Comparison of ENCODE assay signal across 20 cellular contexts in the genomic region with DNA sequence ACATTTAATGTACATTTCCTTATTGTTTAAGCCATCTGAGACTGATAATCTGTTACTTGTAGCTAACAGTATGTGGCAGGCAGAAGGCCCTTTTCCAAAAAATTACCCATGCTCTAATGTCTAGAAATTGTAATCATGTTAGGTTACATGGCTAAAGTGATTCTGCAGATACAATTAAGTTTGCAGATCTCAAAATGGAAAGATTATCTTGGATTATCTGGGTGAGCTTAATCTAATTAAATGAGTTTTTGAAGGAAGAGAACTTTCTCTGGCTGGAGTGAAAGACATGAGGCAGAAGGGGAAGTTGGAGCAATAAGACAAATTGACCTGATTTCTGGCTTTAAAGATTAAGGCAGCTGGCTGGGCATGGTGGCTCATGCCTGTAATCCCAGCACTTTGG.
DNase-seq lines count a peak whose midpoint lies in the region; ATAC-seq, FAIRE-seq and TF ChIP-seq lines count a peak whose summit lies in the region.
"Had no signal": no experiment of that assay in that cellular context is flagged by ENCODE, and none has a peak within 500 bp of the region (broad histone marks: within the 10 kb centered on the region; RNA-seq: fewer than 3 reads in every experiment).

No MANE protein-coding gene starts in this region.

- H4K20me1 ChIP-seq in HepG2 (ENCODE audit: insufficient read depth, low read length) = no peaks in the 10 kb centered on the region

- DNase-seq in activated CD4-positive, alpha-beta T cell treated with anti-CD3 and anti-CD28 coated beads for 36 hours = no peak
- DNase-seq in activated CD4-positive, alpha-beta T cell treated with anti-CD3 and anti-CD28 coated beads, Interleukin-2, amount 50 U/mL, for 4 hours = no peak
- no peak for DNase-seq in RWPE2 (ENCODE audit: low spot score)
- no peak for DNase-seq in chondrocyte (ENCODE audit: low spot score)
- DNase-seq in stomach = no peak
- DNase-seq in left cardiac atrium = no peak
- no peak for DNase-seq in HepG2 (ENCODE audit: low spot score)
- DNase-seq in NCI-H2029 (lab: John Stamatoyannopoulos, UW) = no peak
- DNase-seq: activated gamma-delta T cell, cerebellar nuclear complex, DMS 273 treated with DMSO at 0.1 percent for 48 hours, heart left ventricle, left colon, NCI-H187 treated with DMSO at 0.1 percent for 48 hours, NCI-H526 treated with DMSO at 0.1 percent for 48 hours, Right ventricle myocardium superior had no signal

- ATAC-seq in activated CD4-positive, alpha-beta T cell treated with anti-CD3 and anti-CD28 coated beads for 36 hours = no peak
- ATAC-seq in RWPE2 (ENCODE audit: low read depth) (no peak), left cardiac atrium (no peak), HepG2 (no peak)
- ATAC-seq: left colon, sciatic nerve had no signal

- H3K9ac ChIP-seq in HepG2 (ENCODE audit: insufficient read depth, low read depth, low read length) = no peak overlapping the region

- BruUV-seq in HepG2 (replicated peaks; lab: Mats Ljungman, UMichigan) = no TSS peak

- peaks cover 30% of the 10 kb centered on the region for H3K36me3 Mint-ChIP-seq in activated CD4-positive, alpha-beta T cell treated with anti-CD3 and anti-CD28 coated beads for 36 hours (ENCODE audit: low read depth)
- peaks cover 17% of the 10 kb centered on the region for H3K36me3 Mint-ChIP-seq in chondrocyte (ENCODE audit: low read depth)

- FAIRE-seq in HepG2 (lab: Jason Lieb, UNC) = no peak
- FAIRE-seq: A549 had no signal

- H3K4me1 ChIP-seq in RWPE2 (ENCODE audit: insufficient read depth, poor library complexity, severe bottlenecking) = peaks cover 36% of the 10 kb centered on the region
- H3K4me1 ChIP-seq in stomach = peaks cover 0 to 7% (median 0%) of the 10 kb centered on the region in 4 donors
- H3K4me1 ChIP-seq in HepG2 (ENCODE audit: insufficient read depth, low read length) = no peaks in the 10 kb centered on the region

- TF ChIP-seq RAD21 in HepG2 (CRISPR knock-in tag; IDR thresholded peaks at IDR 0.05) = no peak

- H3K4me3 Mint-ChIP-seq in activated CD4-positive, alpha-beta T cell treated with anti-CD3 and anti-CD28 coated beads for 36 hours = no peak overlapping the region
- H3K4me3 Mint-ChIP-seq in chondrocyte (ENCODE audit: unreplicated experiment) = no peak overlapping the region
- H3K4me3 Mint-ChIP-seq: IgD-negative memory B cell had no signal

- CTCF ChIA-PET in activated CD4-positive, alpha-beta T cell treated with anti-CD3 and anti-CD28 coated beads for 36 hours (lab: Charles Lee) = interaction anchor here (1.0 to 2.0 kb wide), 5 partner anchors 19 to 122 kb away, joined by 3 to 6 read pairs (median 5); a partner anchor contains a TSS
- CTCF ChIA-PET in HepG2 (lab: Yijun Ruan, JAX; ENCODE audit: low intra/inter-chr PET ratio, low total read pairs) = no interaction called here

- H3K27ac ChIP-seq in RWPE2 (ENCODE audit: poor library complexity, severe bottlenecking) = peak overlapping the region; percentile 95
- H3K27ac ChIP-seq in stomach = peak overlapping the region in 3 of 5 donors; percentile 36 to 72 (median 54)
- no peak overlapping the region for H3K27ac ChIP-seq in HepG2 (ENCODE audit: extremely low read length, insufficient read depth, low read length)

- H3K4me3 ChIP-seq in RWPE2 (ENCODE audit: severe bottlenecking) (no peak overlapping the region), stomach (no peak overlapping the region), HepG2 (replicated peaks in 1 of 3; ENCODE audit: insufficient read depth in 1 of 3, low read depth in 2 of 3, low read length in 3 of 3) (no peak overlapping the region)
- H3K4me3 ChIP-seq: A549, heart left ventricle, thoracic aorta had no signal

- intact Hi-C loops in activated CD4-positive, alpha-beta T cell treated with anti-CD3 and anti-CD28 coated beads for 36 hours (cut with DNase I, micrococcal nuclease) = loop anchor here (5.0 to 10.0 kb wide), 2 partner anchors 209 to 567 kb away; a partner anchor contains a TSS
- intact Hi-C loops in stomach (cut with DNase I; ENCODE audit: low total_unique reads) = no loop called here
- intact Hi-C loops in left cardiac atrium (cut with DNase I) = no loop called here
- intact Hi-C loops in HepG2 (cut with micrococcal nuclease; ENCODE audit: unreplicated experiment) = no loop called here

- POLR2A ChIA-PET in activated CD4-positive, alpha-beta T cell treated with anti-CD3 and anti-CD28 coated beads for 36 hours (lab: Charles Lee) = interaction anchor here (1.4 kb wide), 1 partner anchor 76 kb away, joined by 5 read pairs; a partner anchor contains a TSS
- POLR2A ChIA-PET in HepG2 (lab: Yijun Ruan, JAX) = no interaction called here

- in situ Hi-C loops in HepG2 (cut with HindIII; ENCODE audit: extremely low pct_ligation_motif_present, low pct_unique_long_range_greater_than_20kb) = no loop called here

- TF ChIP-seq POLR2A in stomach (IDR thresholded peaks at IDR 0.05) (no peak), HepG2 (IDR thresholded peaks at IDR 0.05; ENCODE audit: insufficient read depth in 1 of 2, low read depth in 2 of 2, low read length in 2 of 2) (no peak)

- H3K36me3 ChIP-seq in RWPE2 (ENCODE audit: low read depth) (0 out of 2 replicates have a peak, but pooled peaks cover 9% of the 10 kb centered on the region), stomach (peaks cover 0 to 16% (median 13%) of the 10 kb centered on the region in 4 donors), HepG2 (replicated peaks in 1 of 2; ENCODE audit: control insufficient read depth in 1 of 2, insufficient read depth in 2 of 2, low read length in 2 of 2) (no peaks in the 10 kb centered on the region)
- H3K36me3 ChIP-seq: thoracic aorta had no signal

- H3K27me3 Mint-ChIP-seq in activated CD4-positive, alpha-beta T cell treated with anti-CD3 and anti-CD28 coated beads for 36 hours = no peaks in the 10 kb centered on the region
- no peaks in the 10 kb centered on the region for H3K27me3 Mint-ChIP-seq in chondrocyte (ENCODE audit: low read depth)
- H3K27me3 Mint-ChIP-seq: IgD-negative memory B cell had no signal

- H3K27me3 ChIP-seq in RWPE2 (ENCODE audit: insufficient read depth, poor library complexity, severe bottlenecking) = no peaks in the 10 kb centered on the region
- no peaks in the 10 kb centered on the region for H3K27me3 ChIP-seq in stomach
- no peaks in the 10 kb centered on the region for H3K27me3 ChIP-seq in HepG2 (ENCODE audit: control insufficient read depth in 1 of 2, insufficient read depth in 2 of 2, low read length in 2 of 2)
- H3K27me3 ChIP-seq: heart left ventricle had no signal

- H2AFZ ChIP-seq in HepG2 (ENCODE audit: low read length) = no peak overlapping the region

- TF ChIP-seq EP300 in stomach (IDR thresholded peaks at IDR 0.05) (no peak), HepG2 (IDR thresholded peaks at IDR 0.05; ENCODE audit: low read depth in 2 of 2, low read length in 2 of 2) (no peak), HepG2 (CRISPR knock-in tag; IDR thresholded peaks at IDR 0.05; ENCODE audit: borderline replicate concordance) (no peak)

- TF ChIP-seq CTCF in RWPE2 (IDR thresholded peaks at IDR 0.05; ENCODE audit: poor library complexity, severe bottlenecking) (no peak), chondrocyte (IDR thresholded peaks at IDR 0.05) (no peak), stomach (IDR thresholded peaks at IDR 0.05) (no peak), HepG2 (CRISPR knock-in tag; IDR thresholded peaks at IDR 0.05) (no peak)

- peaks cover 7% of the 10 kb centered on the region for H3K9me3 Mint-ChIP-seq in activated CD4-positive, alpha-beta T cell treated with anti-CD3 and anti-CD28 coated beads for 36 hours (ENCODE audit: low read depth)
- peaks cover 10% of the 10 kb centered on the region for H3K9me3 Mint-ChIP-seq in chondrocyte (ENCODE audit: low read depth)

- no peaks in the 10 kb centered on the region for H3K79me2 ChIP-seq in HepG2 (ENCODE audit: insufficient read depth, low read length)

- peaks cover 1% of the 10 kb centered on the region for H3K9me3 ChIP-seq in RWPE2 (ENCODE audit: severe bottlenecking)
- peaks cover 0 to 4% (median 3%) of the 10 kb centered on the region in 4 donors for H3K9me3 ChIP-seq in stomach
- H3K9me3 ChIP-seq in HepG2 (ENCODE audit: low read length) = 0 out of 2 replicates have a peak, but pooled peaks cover 4% of the 10 kb centered on the region

- H3K4me2 ChIP-seq in HepG2 (ENCODE audit: low read depth, low read length) = no peak overlapping the region

- peaks cover 56% of the 10 kb centered on the region for H3K4me1 Mint-ChIP-seq in activated CD4-positive, alpha-beta T cell treated with anti-CD3 and anti-CD28 coated beads for 36 hours
- H3K4me1 Mint-ChIP-seq in chondrocyte (ENCODE audit: low read depth) = peaks cover 33% of the 10 kb centered on the region

- H3K27ac Mint-ChIP-seq in activated CD4-positive, alpha-beta T cell treated with anti-CD3 and anti-CD28 coated beads for 36 hours = peak overlapping the region; percentile 94
- H3K27ac Mint-ChIP-seq in chondrocyte (ENCODE audit: unreplicated experiment) = peak overlapping the region; percentile 98
- H3K27ac Mint-ChIP-seq: IgD-negative memory B cell had no signal

TF ChIP-seq in HepG2, 621 proteins besides CTCF, POLR2A, EP300 and RAD21 (continues in another document):
- TF ChIP-seq SP5 (CRISPR knock-in tag; IDR thresholded peaks at IDR 0.05; ENCODE audit: borderline replicate concordance, low read depth) (no peak), NFKB2 (CRISPR knock-in tag; IDR thresholded peaks at IDR 0.05; ENCODE audit: borderline replicate concordance) (no peak), ZNF7 (CRISPR knock-in tag; IDR thresholded peaks at IDR 0.05) (no peak), ERF (CRISPR knock-in tag; IDR thresholded peaks at IDR 0.05) (no peak), NR1H2 (CRISPR knock-in tag; IDR thresholded peaks at IDR 0.05; ENCODE audit: borderline replicate concordance, low read depth) (no peak), SP140L (CRISPR knock-in tag; IDR thresholded peaks at IDR 0.05; ENCODE audit: borderline replicate concordance) (no peak)
- TF ChIP-seq, protein P1, sequence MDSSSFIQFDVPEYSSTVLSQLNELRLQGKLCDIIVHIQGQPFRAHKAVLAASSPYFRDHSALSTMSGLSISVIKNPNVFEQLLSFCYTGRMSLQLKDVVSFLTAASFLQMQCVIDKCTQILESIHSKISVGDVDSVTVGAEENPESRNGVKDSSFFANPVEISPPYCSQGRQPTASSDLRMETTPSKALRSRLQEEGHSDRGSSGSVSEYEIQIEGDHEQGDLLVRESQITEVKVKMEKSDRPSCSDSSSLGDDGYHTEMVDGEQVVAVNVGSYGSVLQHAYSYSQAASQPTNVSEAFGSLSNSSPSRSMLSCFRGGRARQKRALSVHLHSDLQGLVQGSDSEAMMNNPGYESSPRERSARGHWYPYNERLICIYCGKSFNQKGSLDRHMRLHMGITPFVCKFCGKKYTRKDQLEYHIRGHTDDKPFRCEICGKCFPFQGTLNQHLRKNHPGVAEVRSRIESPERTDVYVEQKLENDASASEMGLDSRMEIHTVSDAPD (CRISPR knock-in tag; IDR thresholded peaks at IDR 0.05) = no peak

Comparison
In these comparisons a context has a peak if more than half of its experiments do, and no peak if none do; other contexts are left out.
1. intact Hi-C loops: an anchor here in activated CD4-positive, alpha-beta T cell treated with anti-CD3 and anti-CD28 coated beads for 36 hours (5.0 to 10.0 kb wide); none called in stomach, left cardiac atrium and HepG2.